In the genomic region with DNA sequence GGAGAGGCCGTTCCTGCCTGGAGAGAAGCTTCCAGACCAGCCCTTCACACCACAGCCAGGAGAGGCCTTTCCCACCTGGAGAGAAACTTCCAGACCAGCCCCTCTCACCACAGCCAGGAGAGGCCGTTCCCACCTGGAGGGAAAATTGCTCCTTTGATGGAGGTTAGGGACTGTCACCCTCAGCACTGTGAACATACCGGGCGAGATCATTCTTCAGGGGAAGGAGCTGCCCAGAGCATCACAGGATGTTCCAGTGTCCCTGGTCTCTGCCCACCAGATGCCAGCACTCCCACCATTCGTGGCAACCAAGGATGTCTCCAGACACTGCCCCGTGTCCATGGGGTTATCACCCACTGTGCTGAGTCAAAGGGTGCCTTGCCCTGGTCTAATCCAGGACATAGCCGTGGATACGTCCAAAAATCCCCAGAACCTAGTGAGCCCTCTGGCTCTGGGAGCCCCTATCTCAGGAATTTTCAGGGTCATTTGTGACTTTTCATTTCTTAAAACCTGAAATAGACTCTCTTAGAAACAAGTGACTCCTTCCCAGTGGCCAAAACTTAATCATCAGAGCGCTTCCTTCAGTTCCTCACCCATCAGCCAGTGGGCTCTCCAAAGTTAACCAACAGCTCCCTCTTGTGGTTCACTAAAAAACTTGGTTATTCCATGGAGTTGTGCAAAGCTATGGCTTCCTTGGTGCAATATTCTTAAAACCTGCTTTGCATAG, we compare ENCODE assay signal across 9 cellular contexts.
DNase-seq lines count a peak whose midpoint lies in the region; ATAC-seq, FAIRE-seq and TF ChIP-seq lines count a peak whose summit lies in the region.
"Had no signal": no experiment of that assay in that cellular context is flagged by ENCODE, and none has a peak within 500 bp of the region (broad histone marks: within the 10 kb centered on the region; RNA-seq: fewer than 3 reads in every experiment).

No MANE protein-coding gene starts in this region.

- H3K4me2 ChIP-seq in K562 (ENCODE audit: insufficient read depth, low read length) = no peak overlapping the region

- peak; percentile 73 for ATAC-seq in HG03103 (IDR thresholded peaks at IDR 0.05; ENCODE audit: low read depth, unreplicated experiment)
- ATAC-seq in K562 = peak; percentile 98
- peak; percentile 45 for ATAC-seq in stimulated activated effector memory CD8-positive, alpha-beta T cell treated with anti-CD3 and anti-CD28 coated beads, Interleukin-12 subunit alpha, Interleukin-12 subunit beta, amount 100 ng/mL, for 72 hours
- ATAC-seq in GM19397 (IDR thresholded peaks at IDR 0.05; ENCODE audit: unreplicated experiment) = no peak

- no peak for TF ChIP-seq POLR2A in K562 (conservative IDR thresholded peaks at IDR 0.05)

- TF ChIP-seq EP300 in K562 (IDR thresholded peaks at IDR 0.05; ENCODE audit: low read length) = no peak

- no peaks in the 10 kb centered on the region for H3K9me1 ChIP-seq in K562 (ENCODE audit: control insufficient read depth, insufficient read depth, low read length)

- no peaks in the 10 kb centered on the region; a peak in 1 of 5 replicates for H3K4me1 ChIP-seq in K562 (replicated peaks in 1 of 2; ENCODE audit: control insufficient read depth in 2 of 2, insufficient read depth in 2 of 2, low read length in 2 of 2)

- H3K27me3 Mint-ChIP-seq in activated CD4-positive, alpha-beta T cell treated with anti-CD3 and anti-CD28 coated beads, Interleukin-2, amount 10 ng/mL, durations not matched to agents 7 days and 5 days = no peaks in the 10 kb centered on the region

- H3K4me3 Mint-ChIP-seq in activated CD4-positive, alpha-beta T cell treated with anti-CD3 and anti-CD28 coated beads, Interleukin-2, amount 10 ng/mL, durations not matched to agents 7 days and 5 days = no peak overlapping the region
- no peak overlapping the region for H3K4me3 Mint-ChIP-seq in stimulated activated effector memory CD8-positive, alpha-beta T cell treated with anti-CD3 and anti-CD28 coated beads, Interleukin-12 subunit alpha, Interleukin-12 subunit beta, amount 100 ng/mL, for 72 hours

- no peaks in the 10 kb centered on the region; a peak in 1 of 5 replicates for H3K27me3 ChIP-seq in K562 (ENCODE audit: control insufficient read depth in 2 of 2, insufficient read depth in 2 of 2, low read length in 2 of 2)

- DNase-seq in activated CD4-positive, alpha-beta T cell treated with anti-CD3 and anti-CD28 coated beads, Interleukin-2, amount 10 ng/mL, durations not matched to agents 7 days and 5 days = peak; percentile 37
- no peak for DNase-seq in activated CD4-positive, alpha-beta T cell treated with anti-CD3 and anti-CD28 coated beads, Interleukin-2, amount 50 U/mL, for 1 hour
- DNase-seq in NCI-H526 (lab: John Stamatoyannopoulos, UW) (peak; percentile 84 to 89), K562 (ENCODE audit: extremely low read depth in 1 of 4, low spot score in 3 of 4) (peak; percentile 71 to 78 (median 76)), iPS DF 4.7 (ENCODE audit: extremely low read depth, low spot score) (peak; percentile 38)
- DNase-seq in stimulated activated effector memory CD8-positive, alpha-beta T cell treated with anti-CD3 and anti-CD28 coated beads, Interleukin-12 subunit alpha, Interleukin-12 subunit beta, amount 100 ng/mL, for 72 hours (ENCODE audit: low spot score in 2 of 2) = no peak

- H3K36me3 Mint-ChIP-seq in activated CD4-positive, alpha-beta T cell treated with anti-CD3 and anti-CD28 coated beads, Interleukin-2, amount 10 ng/mL, durations not matched to agents 7 days and 5 days (ENCODE audit: low read depth) = no peaks in the 10 kb centered on the region
- no peaks in the 10 kb centered on the region for H3K36me3 Mint-ChIP-seq in stimulated activated effector memory CD8-positive, alpha-beta T cell treated with anti-CD3 and anti-CD28 coated beads, Interleukin-12 subunit alpha, Interleukin-12 subunit beta, amount 100 ng/mL, for 72 hours

- no peak overlapping the region for H2AFZ ChIP-seq in K562 (ENCODE audit: low read depth, low read length)

- in situ Hi-C loops in K562 (cut with MboI) = loop anchor here (25.0 kb wide), 1 partner anchor 1325 kb away; no protein-coding TSS in a partner anchor

- no peak overlapping the region for H3K4me3 ChIP-seq in K562

- H3K27ac Mint-ChIP-seq in activated CD4-positive, alpha-beta T cell treated with anti-CD3 and anti-CD28 coated beads, Interleukin-2, amount 10 ng/mL, durations not matched to agents 7 days and 5 days = no peak overlapping the region
- H3K27ac Mint-ChIP-seq in stimulated activated effector memory CD8-positive, alpha-beta T cell treated with anti-CD3 and anti-CD28 coated beads, Interleukin-12 subunit alpha, Interleukin-12 subunit beta, amount 100 ng/mL, for 72 hours = no peak overlapping the region

- TF ChIP-seq RAD21 in K562 (CRISPR knock-in tag; conservative IDR thresholded peaks at IDR 0.05 in 1 of 2, IDR thresholded peaks at IDR 0.05 in 1 of 2) = peak; percentile 63 to 71; a peak in 3 of 4 replicates

- FAIRE-seq in K562 (lab: Jason Lieb, UNC) = peak; percentile 97
- FAIRE-seq: colon had no signal

- POLR2A ChIA-PET in activated CD4-positive, alpha-beta T cell treated with anti-CD3 and anti-CD28 coated beads, Interleukin-2, amount 10 ng/mL, durations not matched to agents 7 days and 5 days (lab: Charles Lee) = no interaction called here
- POLR2A ChIA-PET in K562 (lab: Yijun Ruan, JAX) = interaction anchor here (0.7 kb wide), 1 partner anchor 390 kb away, joined by 3 read pairs; no protein-coding TSS in a partner anchor

- no peaks in the 10 kb centered on the region for H3K4me1 Mint-ChIP-seq in activated CD4-positive, alpha-beta T cell treated with anti-CD3 and anti-CD28 coated beads, Interleukin-2, amount 10 ng/mL, durations not matched to agents 7 days and 5 days
- H3K4me1 Mint-ChIP-seq in stimulated activated effector memory CD8-positive, alpha-beta T cell treated with anti-CD3 and anti-CD28 coated beads, Interleukin-12 subunit alpha, Interleukin-12 subunit beta, amount 100 ng/mL, for 72 hours = no peaks in the 10 kb centered on the region

- CTCF ChIA-PET in activated CD4-positive, alpha-beta T cell treated with anti-CD3 and anti-CD28 coated beads, Interleukin-2, amount 10 ng/mL, durations not matched to agents 7 days and 5 days (lab: Charles Lee) = no interaction called here
- CTCF ChIA-PET in K562 (lab: Yijun Ruan, JAX; ENCODE audit: low intra/inter-chr PET ratio) = interaction anchor here (0.6 to 1.6 kb wide), 2 partner anchors 412 to 1120 kb away, joined by 3 read pairs; no protein-coding TSS in a partner anchor

- H3K36me3 ChIP-seq in K562 (ENCODE audit: control insufficient read depth, insufficient read depth, low read length) = no peaks in the 10 kb centered on the region

- WGBS in K562 (ENCODE audit: insufficient coverage, low coverage, missing lambda C conversion rate) = 24% methylated on average over 9 of the region's 9 CpGs

- H3K79me2 ChIP-seq in K562 (ENCODE audit: control insufficient read depth, insufficient read depth, low read length) = no peaks in the 10 kb centered on the region

- TF ChIP-seq CTCF in K562 (IDR thresholded peaks at IDR 0.05 in 2 of 3, conservative IDR thresholded peaks at IDR 0.05 in 1 of 3; ENCODE audit: insufficient read depth in 2 of 3, low read depth in 1 of 3, low read length in 3 of 3) = peak; percentile 66 to 89 (median 84)

- H4K20me1 ChIP-seq in K562 (replicated peaks; ENCODE audit: control insufficient read depth, insufficient read depth, low read length) = no peaks in the 10 kb centered on the region

- no peaks in the 10 kb centered on the region for H3K9me3 Mint-ChIP-seq in activated CD4-positive, alpha-beta T cell treated with anti-CD3 and anti-CD28 coated beads, Interleukin-2, amount 10 ng/mL, durations not matched to agents 7 days and 5 days
- no peaks in the 10 kb centered on the region for H3K9me3 Mint-ChIP-seq in stimulated activated effector memory CD8-positive, alpha-beta T cell treated with anti-CD3 and anti-CD28 coated beads, Interleukin-12 subunit alpha, Interleukin-12 subunit beta, amount 100 ng/mL, for 72 hours

- intact Hi-C loops in K562 (cut with micrococcal nuclease) = loop anchor here (5.0 kb wide), 2 partner anchors 420 to 815 kb away; no protein-coding TSS in a partner anchor

- H3K9me3 ChIP-seq in K562 (replicated peaks; ENCODE audit: control insufficient read depth, insufficient read depth, low read depth, low read length) = no peaks in the 10 kb centered on the region

- no peak overlapping the region for H3K9ac ChIP-seq in K562 (ENCODE audit: insufficient read depth in 1 of 2, low read depth in 2 of 2, low read length in 2 of 2)

- BruUV-seq in K562 (replicated peaks; lab: Mats Ljungman, UMichigan) = no TSS peak

- H3K27ac ChIP-seq in K562 (ENCODE audit: extremely low read depth, low read depth, low read length) = no peak overlapping the region

TF ChIP-seq in K562, 482 proteins besides CTCF, POLR2A, EP300 and RAD21 (continues in another document):
- no peak for TF ChIP-seq ZNF780A (CRISPR knock-in tag; IDR thresholded peaks at IDR 0.05)
- no peak for TF ChIP-seq YY1 (IDR thresholded peaks at IDR 0.05; ENCODE audit: borderline replicate concordance in 1 of 3, control insufficient read depth in 1 of 3, extremely low read depth in 1 of 3, insufficient read depth in 3 of 3, insufficient read length in 1 of 3, insufficient replicate concordance in 2 of 3, low read depth in 1 of 3, low read length in 2 of 3)
- TF ChIP-seq STAG1 (CRISPR knock-in tag; IDR thresholded peaks at IDR 0.05; ENCODE audit: borderline replicate concordance) = peak; percentile 64; the same call in 1 of the 2 replicates
- TF ChIP-seq SMARCA4 (IDR thresholded peaks at IDR 0.05) = no peak
- no peak for TF ChIP-seq ARNT (IDR thresholded peaks at IDR 0.05)
- TF ChIP-seq ZNF707 (CRISPR knock-in tag; conservative IDR thresholded peaks at IDR 0.05) = no peak

Comparison
In these comparisons a context has a peak if more than half of its experiments do, and no peak if none do; other contexts are left out.
1. DNase-seq: peak in activated CD4-positive, alpha-beta T cell treated with anti-CD3 and anti-CD28 coated beads, Interleukin-2, amount 10 ng/mL, durations not matched to agents 7 days and 5 days (single experiment), NCI-H526 (2 of 2), K562 (4 of 4) and iPS DF 4.7 (single experiment); none in activated CD4-positive, alpha-beta T cell treated with anti-CD3 and anti-CD28 coated beads, Interleukin-2, amount 50 U/mL, for 1 hour (single experiment) and stimulated activated effector memory CD8-positive, alpha-beta T cell treated with anti-CD3 and anti-CD28 coated beads, Interleukin-12 subunit alpha, Interleukin-12 subunit beta, amount 100 ng/mL, for 72 hours (0 of 2).